Comparison of ENCODE assay signal across 8 cellular contexts in genomic region chr10:110919349-110919931, GRCh38. TPM values are rescaled to one million over a fixed set of nuclear protein-coding genes. Genes with fewer than 3 reads are reported as not detected.
DNase-seq lines count a peak whose midpoint lies in the region; TF ChIP-seq lines count a peak whose summit lies in the region.

Gene SHOC2, plus strand, starts transcription at chr10:110919604. Its CDS starts 44,755 bp downstream, at chr10:110964359.

- H3K4me1 Mint-ChIP-seq in activated CD4-positive, alpha-beta T cell treated with anti-CD3 and anti-CD28 coated beads, Interleukin-2, amount 10 ng/mL, durations not matched to agents 24 days and 14 days: peaks cover 40% of the 10 kb centered on the region

- H3K9me3 Mint-ChIP-seq in activated CD4-positive, alpha-beta T cell treated with anti-CD3 and anti-CD28 coated beads, Interleukin-2, amount 10 ng/mL, durations not matched to agents 24 days and 14 days: no peaks in the 10 kb centered on the region

- peak within 1 kb of the TSS; percentile 99 for H3K27ac Mint-ChIP-seq in activated CD4-positive, alpha-beta T cell treated with anti-CD3 and anti-CD28 coated beads, Interleukin-2, amount 10 ng/mL, durations not matched to agents 24 days and 14 days

- peak; percentile 15 for DNase-seq in COLO829 (ENCODE audit: low spot score)
- no peak for DNase-seq in GM20000 (ENCODE audit: low spot score)
- DNase-seq in HuH-7 (ENCODE audit: low spot score): peak; percentile 82
- DNase-seq in activated CD4-positive, alpha-beta T cell treated with anti-CD3 and anti-CD28 coated beads, Interleukin-2, amount 10 ng/mL, durations not matched to agents 24 days and 14 days: peak; percentile 99
- DNase-seq in dermis microvascular lymphatic vessel endothelial cell (ENCODE audit: low read depth in 2 of 2): no peak
- peak; percentile 98 for DNase-seq in mesenteric fat pad (ENCODE audit: low spot score)
- DNase-seq in stimulated activated CD8-positive, alpha-beta memory T cell treated with anti-CD3 and anti-CD28 coated beads, Interleukin-2, amount 100 ng/mL, for 48 hours (ENCODE audit: low read depth in 2 of 2): peak; percentile 96 to 97
- no peak for DNase-seq in DMS153 treated with DMSO at 0.1 percent for 48 hours (lab: John Stamatoyannopoulos, UW; ENCODE audit: unreplicated experiment)

- H3K36me3 Mint-ChIP-seq in activated CD4-positive, alpha-beta T cell treated with anti-CD3 and anti-CD28 coated beads, Interleukin-2, amount 10 ng/mL, durations not matched to agents 24 days and 14 days (ENCODE audit: low read depth): peaks cover 5% of the 10 kb centered on the region

- peak within 1 kb of the TSS; percentile 91 for H3K4me3 Mint-ChIP-seq in activated CD4-positive, alpha-beta T cell treated with anti-CD3 and anti-CD28 coated beads, Interleukin-2, amount 10 ng/mL, durations not matched to agents 24 days and 14 days

- peak; percentile 7 for TF ChIP-seq CTCF in GM20000 (IDR thresholded peaks at IDR 0.05; ENCODE audit: extremely low read depth, missing control alignments)

- H3K27me3 Mint-ChIP-seq in activated CD4-positive, alpha-beta T cell treated with anti-CD3 and anti-CD28 coated beads, Interleukin-2, amount 10 ng/mL, durations not matched to agents 24 days and 14 days: no peaks in the 10 kb centered on the region

- intact Hi-C loops in activated CD4-positive, alpha-beta T cell treated with anti-CD3 and anti-CD28 coated beads, Interleukin-2, amount 10 ng/mL, durations not matched to agents 24 days and 14 days (cut with micrococcal nuclease): loop anchor here (1.0 to 2.0 kb wide), 5 partner anchors 47 to 417 kb away; partner anchors contain the start of gene SMC3

RNA-seq across cellular contexts. Expression of gene SHOC2, which starts in this region (rescaled TPM):
- total RNA-seq in activated CD4-positive, alpha-beta T cell treated with anti-CD3 and anti-CD28 coated beads, Interleukin-2, amount 10 ng/mL, durations not matched to agents 24 days and 14 days: 38.3 and 41.8 TPM in 2 replicates
- total RNA-seq in dermis microvascular lymphatic vessel endothelial cell (39.2 and 44.0 TPM in 2 replicates), mesenteric fat pad (79.5 TPM)

Comparison
In these comparisons a context has a peak if more than half of its experiments do, and no peak if none do; other contexts are left out.
1. DNase-seq: peak in COLO829 (single experiment), HuH-7 (single experiment), activated CD4-positive, alpha-beta T cell treated with anti-CD3 and anti-CD28 coated beads, Interleukin-2, amount 10 ng/mL, durations not matched to agents 24 days and 14 days (single experiment), mesenteric fat pad (single experiment) and stimulated activated CD8-positive, alpha-beta memory T cell treated with anti-CD3 and anti-CD28 coated beads, Interleukin-2, amount 100 ng/mL, for 48 hours (2 of 2); none in GM20000 (single experiment), dermis microvascular lymphatic vessel endothelial cell (0 of 2) and DMS153 treated with DMSO at 0.1 percent for 48 hours (single experiment).